In genomic region chr18:21960189-21960588, GRCh38 we compare ENCODE assay signal across 23 cellular contexts.
DNase-seq lines count a peak whose midpoint lies in the region; TF ChIP-seq lines count a peak whose summit lies in the region.
"Had no signal": no experiment of that assay in that cellular context is flagged by ENCODE, and none has a peak within 500 bp of the region (broad histone marks: within the 10 kb centered on the region; RNA-seq: fewer than 3 reads in every experiment).

No MANE protein-coding gene starts in this region.

- DNase-seq in AG04449 (ENCODE audit: low read depth, low spot score) (peak; percentile 9), astrocyte of the hippocampus (ENCODE audit: low read depth, low spot score) (peak; percentile 12), left kidney (ENCODE audit: low read depth, low spot score) (peak; percentile 59), GM13976 (ENCODE audit: low spot score) (no peak), medulla oblongata (ENCODE audit: extremely low spot score) (no peak), PC-9 (no peak), amygdala (lab: John Stamatoyannopoulos, UW) (no peak)
- DNase-seq: activated CD4-positive, alpha-beta T cell treated with anti-CD3 and anti-CD28 coated beads, Interleukin-2, amount 50 U/mL, for 1 hour; activated naive CD4-positive, alpha-beta T cell treated with anti-CD3 and anti-CD28 coated beads, Interleukin-2, amount 50 U/mL, for 16 hours; aorta; COR-L47; DMS79; effector memory CD8-positive, alpha-beta T cell; esophagus squamous epithelium; H7; NCI-H1694; NCI-H2171; NCI-H510A treated with DMSO at 0.1 percent for 48 hours; psoas muscle; substantia nigra; uterus had no signal

- BruUV-seq in PC-9 (replicated peaks; lab: Mats Ljungman, UMichigan) = no TSS peak

- H3K9me3 ChIP-seq in HEK293 (ENCODE audit: control insufficient read depth, insufficient read depth, low read depth, low read length) (no peaks in the 10 kb centered on the region), PC-9 (ENCODE audit: insufficient read depth, low read depth) (no peaks in the 10 kb centered on the region)
- H3K9me3 ChIP-seq: esophagus squamous epithelium, psoas muscle, uterus had no signal

- H3K4me3 ChIP-seq in AG04449 (ENCODE audit: low read depth, low read length) (no peak overlapping the region), HEK293 (ENCODE audit: low read depth, low read length) (no peak overlapping the region), PC-9 (no peak overlapping the region)
- H3K4me3 ChIP-seq: BLaER1, esophagus squamous epithelium, psoas muscle, uterus had no signal

- TF ChIP-seq CTCF in AG04449 (IDR thresholded peaks at IDR 0.05; ENCODE audit: insufficient read depth, low read length, missing control alignments) (no peak), HEK293 (tag by site-specific recombination; IDR thresholded peaks at IDR 0.05) (no peak), GM13976 (IDR thresholded peaks at IDR 0.05; ENCODE audit: borderline replicate concordance, control extremely low read depth, extremely low read depth, insufficient read depth, missing control alignments) (no peak), PC-9 (conservative IDR thresholded peaks at IDR 0.05) (no peak)

- H3K9me2 ChIP-seq in PC-9 (ENCODE audit: insufficient read depth) = no peaks in the 10 kb centered on the region

- H2AFZ ChIP-seq in PC-9 = no peak overlapping the region

- H3K79me2 ChIP-seq in PC-9 (ENCODE audit: low read depth) = no peaks in the 10 kb centered on the region

- CTCF ChIA-PET in AG04449 (lab: Yijun Ruan, JAX) = interaction anchor here (0.9 to 1.3 kb wide), 3 partner anchors 10 to 765 kb away, joined by 3 to 6 read pairs (median 3); no protein-coding TSS in a partner anchor
- CTCF ChIA-PET in HEK293 (lab: Yijun Ruan, JAX) = interaction anchor here (0.6 to 2.2 kb wide), 4 partner anchors 9 to 492 kb away, joined by 3 to 9 read pairs (median 5); no protein-coding TSS in a partner anchor
- CTCF ChIA-PET in PC-9 (lab: Charles Lee) = no interaction called here

- intact Hi-C loops in PC-9 (cut with micrococcal nuclease; ENCODE audit: unreplicated experiment) = no loop called here

- no peak overlapping the region for H3K4me2 ChIP-seq in PC-9
- H3K4me2 ChIP-seq: BLaER1 had no signal

- H4K20me1 ChIP-seq in PC-9 (ENCODE audit: insufficient read depth) = no peaks in the 10 kb centered on the region
- H4K20me1 ChIP-seq: BLaER1 had no signal

- no peaks in the 10 kb centered on the region for H3K27me3 ChIP-seq in PC-9 (ENCODE audit: insufficient read depth, low read depth)
- H3K27me3 ChIP-seq: BLaER1, uterus had no signal

- no peaks in the 10 kb centered on the region for H3F3A ChIP-seq in PC-9 (ENCODE audit: insufficient read depth, low read depth)

- H3K36me3 ChIP-seq in HEK293 (ENCODE audit: control insufficient read depth in 2 of 2, insufficient read depth in 1 of 2, low read length in 2 of 2) = no peaks in the 10 kb centered on the region
- H3K36me3 ChIP-seq in PC-9 (ENCODE audit: low read depth) = no peaks in the 10 kb centered on the region
- H3K36me3 ChIP-seq: BLaER1, esophagus squamous epithelium, uterus had no signal

- no peak overlapping the region for H3K27ac ChIP-seq in HEK293 (ENCODE audit: extremely low read depth, low read depth, low read length)
- no peak overlapping the region for H3K27ac ChIP-seq in PC-9
- H3K27ac ChIP-seq: BLaER1, esophagus squamous epithelium, psoas muscle, uterus had no signal

- POLR2A ChIA-PET in AG04449 (lab: Yijun Ruan, JAX) = interaction anchor here (0.7 kb wide), 1 partner anchor 1055 kb away, joined by 3 read pairs; no protein-coding TSS in a partner anchor
- POLR2A ChIA-PET in HEK293 (lab: Yijun Ruan, JAX) = interaction anchor here (0.5 kb wide), 1 partner anchor 40 kb away, joined by 3 read pairs; no protein-coding TSS in a partner anchor
- POLR2A ChIA-PET in PC-9 (lab: Charles Lee; ENCODE audit: unreplicated experiment) = no interaction called here

- H3K4me1 ChIP-seq in HEK293 (ENCODE audit: control insufficient read depth, insufficient read depth, low read length) (no peaks in the 10 kb centered on the region), PC-9 (replicated peaks; ENCODE audit: insufficient read depth) (no peaks in the 10 kb centered on the region)
- H3K4me1 ChIP-seq: BLaER1, esophagus squamous epithelium, psoas muscle, uterus had no signal

- in situ Hi-C loops in GM13976 (cut with MboI; ENCODE audit: low sequenced_read_pairs, unreplicated experiment) = loop anchor here (25.0 kb wide), 1 partner anchor 448 kb away; no protein-coding TSS in a partner anchor

TF ChIP-seq in HEK293, 187 proteins besides CTCF, POLR2A, EP300 and RAD21:
- no peak for TF ChIP-seq ZNF274 (IDR thresholded peaks at IDR 0.05; ENCODE audit: low read length)
- no peak for TF ChIP-seq ZNF274 (tag by site-specific recombination; IDR thresholded peaks at IDR 0.05; ENCODE audit: borderline replicate concordance)
- TF ChIP-seq TRIM28 (IDR thresholded peaks at IDR 0.05; ENCODE audit: borderline replicate concordance, low read length) = 0 out of 2 replicates have a peak, but pooled peaks have one; percentile 43
- peak; percentile 68 for TF ChIP-seq ZBTB20 (tag by site-specific recombination; IDR thresholded peaks at IDR 0.05)
- no peak for TF ChIP-seq ZNF549 (tag by site-specific recombination; IDR thresholded peaks at IDR 0.05)
- no peak for TF ChIP-seq ZNF184 (tag by site-specific recombination; IDR thresholded peaks at IDR 0.05)
TF ChIP-seq in HEK293: peak in this region for 2.

Comparison
In these comparisons a context has a peak if more than half of its experiments do, and no peak if none do; other contexts are left out.
1. DNase-seq: peak in AG04449 (single experiment), astrocyte of the hippocampus (single experiment) and left kidney (single experiment); none in GM13976 (single experiment), medulla oblongata (single experiment), PC-9 (0 of 2) and amygdala (0 of 56).